28 cellular contexts compared by ENCODE assay signal in the genomic region with DNA sequence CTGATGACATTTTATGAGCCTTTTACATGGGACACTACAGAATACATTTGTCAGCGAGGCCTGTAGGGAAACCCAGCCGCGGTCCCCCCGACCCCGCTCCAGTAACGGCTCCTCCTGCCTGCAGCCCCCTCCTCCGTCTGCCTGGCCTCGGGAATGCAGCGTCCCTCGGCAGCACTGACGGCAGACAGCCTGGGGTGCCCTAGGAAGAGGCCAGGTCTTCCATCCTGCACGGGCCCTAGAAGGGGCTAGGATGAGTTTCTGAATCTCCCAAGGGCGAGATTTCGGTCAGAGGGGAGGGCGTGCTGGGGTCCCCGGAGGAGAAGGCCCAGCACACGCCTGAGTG. TPM values are rescaled to one million over a fixed set of nuclear protein-coding genes. Genes with fewer than 3 reads are reported as not detected.
"Had no signal": no experiment of that assay in that cellular context is flagged by ENCODE, and none has a peak within 500 bp of the region (broad histone marks: within the 10 kb centered on the region; RNA-seq: fewer than 3 reads in every experiment).

No MANE protein-coding gene starts in this region.

- ATAC-seq: heart right ventricle; left lobe of liver; natural killer cell; sciatic nerve; stimulated activated naive B cell treated with anti-CD40 and anti-IgM and Interleukin-4, amounts not matched to agents 10 μg/mL and 1 μg/mL and 100 μg/mL, for 72 hours; stimulated activated naive CD8-positive, alpha-beta T cell treated with anti-CD3 and anti-CD28 coated beads, Interleukin-15, amount 100 ng/mL, for 72 hours had no signal

- H3K27ac ChIP-seq: colonic mucosa, heart right ventricle, neural progenitor cell, pancreas, prostate gland, spleen, thoracic aorta had no signal

- H3K36me3 Mint-ChIP-seq: natural killer cell, neural progenitor cell had no signal

- DNase-seq: colonic mucosa; dermis blood vessel endothelial cell; foreskin melanocyte; heart right ventricle; hypothalamus; islet precursor cell; mammary epithelial cell; natural killer cell; occipital lobe; pancreas; spleen; stimulated activated CD4-positive, alpha-beta T cell treated with anti-CD3 and anti-CD28 coated beads, Interleukin-15, amount 100 ng/mL, for 24 hours; stimulated activated CD4-positive, alpha-beta T cell treated with anti-CD3 and anti-CD28 coated beads, Interleukin-1b, Interleukin-23, amount 100 ng/mL, for 48 hours; stimulated activated CD4-positive, alpha-beta T cell treated with anti-CD3 and anti-CD28 coated beads, Interleukin-4, amount 100 ng/mL, for 24 hours; stimulated activated naive B cell treated with anti-CD40 and anti-IgM and Interleukin-4, amounts not matched to agents 10 μg/mL and 1 μg/mL and 100 μg/mL, for 72 hours; stimulated activated naive CD8-positive, alpha-beta T cell treated with anti-CD3 and anti-CD28 coated beads, Interleukin-15, amount 100 ng/mL, for 72 hours; trophoblast cell had no signal

- H3K4me1 ChIP-seq: colonic mucosa had no signal

- H3K9ac ChIP-seq: neural progenitor cell had no signal

- H3K4me3 ChIP-seq: colonic mucosa, heart right ventricle, neural progenitor cell, pancreas, prostate gland, spleen, thoracic aorta had no signal

- H3K9me3 Mint-ChIP-seq: mesothelial cell of epicardium; natural killer cell; neural progenitor cell; stimulated activated naive B cell treated with anti-CD40 and anti-IgM and Interleukin-4, amounts not matched to agents 10 μg/mL and 1 μg/mL and 100 μg/mL, for 72 hours; stimulated activated naive CD8-positive, alpha-beta T cell treated with anti-CD3 and anti-CD28 coated beads, Interleukin-15, amount 100 ng/mL, for 72 hours had no signal

- H3K4me3 Mint-ChIP-seq: natural killer cell; stimulated activated naive B cell treated with anti-CD40 and anti-IgM and Interleukin-4, amounts not matched to agents 10 μg/mL and 1 μg/mL and 100 μg/mL, for 72 hours; stimulated activated naive CD8-positive, alpha-beta T cell treated with anti-CD3 and anti-CD28 coated beads, Interleukin-15, amount 100 ng/mL, for 72 hours had no signal

- H3K4me1 Mint-ChIP-seq: stimulated activated naive CD8-positive, alpha-beta T cell treated with anti-CD3 and anti-CD28 coated beads, Interleukin-15, amount 100 ng/mL, for 72 hours had no signal

- H3K9me3 ChIP-seq: colonic mucosa, heart right ventricle, pancreas, prostate gland, spleen, thoracic aorta had no signal

- H3K36me3 ChIP-seq: colonic mucosa, heart right ventricle, neural progenitor cell, pancreas, prostate gland, spleen, thoracic aorta had no signal

- H3K27ac Mint-ChIP-seq: natural killer cell; neural progenitor cell; stimulated activated naive B cell treated with anti-CD40 and anti-IgM and Interleukin-4, amounts not matched to agents 10 μg/mL and 1 μg/mL and 100 μg/mL, for 72 hours; stimulated activated naive CD8-positive, alpha-beta T cell treated with anti-CD3 and anti-CD28 coated beads, Interleukin-15, amount 100 ng/mL, for 72 hours had no signal

RNA-seq across cellular contexts. Expression of a gene that starts 8.4 kb away (rescaled TPM):
- total RNA-seq: endothelial cell of umbilical vein, mammary epithelial cell, natural killer cell, subcutaneous adipose tissue had no signal
- polyA plus RNA-seq: endothelial cell of umbilical vein, mammary epithelial cell had no signal

RNA-seq across cellular contexts. Expression of a gene that starts 34.1 kb away (rescaled TPM):
- total RNA-seq: cerebellum, occipital lobe, skeletal muscle tissue had no signal

RNA-seq across cellular contexts. Expression of a gene that starts 49.7 kb away (rescaled TPM):
- total RNA-seq: colonic mucosa, dermis blood vessel endothelial cell, endothelial cell of umbilical vein, glomerular endothelial cell, mammary epithelial cell, natural killer cell, sciatic nerve had no signal
- polyA plus RNA-seq: endothelial cell of umbilical vein, mammary epithelial cell had no signal
